18 cellular contexts compared by ENCODE assay signal in the genomic region with DNA sequence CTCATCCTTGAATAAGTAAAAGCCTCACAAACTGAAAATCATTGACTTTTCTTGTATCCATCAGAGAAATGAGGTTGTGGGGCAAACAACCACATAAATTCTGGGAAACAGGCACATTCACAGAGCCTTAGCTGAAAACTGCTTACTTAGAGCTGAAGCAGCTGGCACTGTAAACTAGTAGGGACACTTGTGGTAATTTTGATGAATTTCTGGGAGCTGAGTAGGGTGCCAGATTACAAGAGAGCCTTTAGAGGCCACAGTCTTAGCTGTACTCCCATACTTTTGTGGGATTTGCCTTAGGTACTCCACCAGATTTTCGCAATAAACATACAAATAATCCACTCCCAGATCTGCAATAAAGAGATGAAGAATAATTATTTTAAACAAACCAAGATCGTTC.
DNase-seq lines count a peak whose midpoint lies in the region; ATAC-seq and TF ChIP-seq lines count a peak whose summit lies in the region.
"Had no signal": no experiment of that assay in that cellular context is flagged by ENCODE, and none has a peak within 500 bp of the region (broad histone marks: within the 10 kb centered on the region; RNA-seq: fewer than 3 reads in every experiment).

No MANE protein-coding gene starts in this region.

- H3F3A ChIP-seq in neural progenitor cell (ENCODE audit: low read depth) (no peaks in the 10 kb centered on the region), MM.1S (ENCODE audit: insufficient read depth, low read length) (no peaks in the 10 kb centered on the region)

- H3K36me3 Mint-ChIP-seq in neural progenitor cell (no peaks in the 10 kb centered on the region), T-helper 17 cell (ENCODE audit: low read depth) (no peaks in the 10 kb centered on the region)
- H3K36me3 Mint-ChIP-seq in activated naive CD8-positive, alpha-beta T cell treated with anti-CD3 and anti-CD28 coated beads, Interleukin-2, amount 50 U/mL, for 24 hours (ENCODE audit: low read depth) = no peaks in the 10 kb centered on the region
- H3K36me3 Mint-ChIP-seq: CD14-positive monocyte had no signal

- no peak for TF ChIP-seq CTCF in astrocyte of the spinal cord (IDR thresholded peaks at IDR 0.05; ENCODE audit: low read depth, low read length)
- no peak for TF ChIP-seq CTCF in neural progenitor cell (IDR thresholded peaks at IDR 0.05)
- TF ChIP-seq CTCF in MM.1S (IDR thresholded peaks at IDR 0.05; ENCODE audit: low read length) = no peak

- no peak overlapping the region for H3K4me3 Mint-ChIP-seq in neural progenitor cell
- no peak overlapping the region for H3K4me3 Mint-ChIP-seq in T-helper 17 cell
- H3K4me3 Mint-ChIP-seq in activated naive CD8-positive, alpha-beta T cell treated with anti-CD3 and anti-CD28 coated beads, Interleukin-2, amount 50 U/mL, for 24 hours = no peak overlapping the region
- H3K4me3 Mint-ChIP-seq: CD14-positive monocyte had no signal

- in situ Hi-C loops in astrocyte of the spinal cord (cut with HindIII; ENCODE audit: low sequenced_read_pairs) = no loop called here

- H4K20me1 ChIP-seq in neural progenitor cell (ENCODE audit: low read depth) (no peaks in the 10 kb centered on the region), MM.1S (ENCODE audit: insufficient read depth, low read length) (no peaks in the 10 kb centered on the region)

- DNase-seq in NCI-H82 (lab: John Stamatoyannopoulos, UW) (peak; percentile 13), NCI-H82 treated with DMSO at 0.1 percent for 48 hours (lab: John Stamatoyannopoulos, UW; ENCODE audit: unreplicated experiment) (no peak), astrocyte of the spinal cord (ENCODE audit: low read depth, low spot score) (peak; percentile 16), neural progenitor cell (ENCODE audit: low spot score) (no peak), T-helper 17 cell (no peak), MM.1S (no peak)
- DNase-seq in activated naive CD8-positive, alpha-beta T cell treated with anti-CD3 and anti-CD28 coated beads, Interleukin-2, amount 50 U/mL, for 24 hours = no peak
- DNase-seq: EL, GF-D8, Kasumi-1, NCI-H1092, NCI-H1436, NCI-H1930, NCI-H226, NCI-H510A treated with DMSO at 0.1 percent for 48 hours, PC-3, Right ventricle myocardium superior had no signal

- no peaks in the 10 kb centered on the region for H3K4me1 Mint-ChIP-seq in neural progenitor cell
- no peaks in the 10 kb centered on the region for H3K4me1 Mint-ChIP-seq in T-helper 17 cell
- H3K4me1 Mint-ChIP-seq in activated naive CD8-positive, alpha-beta T cell treated with anti-CD3 and anti-CD28 coated beads, Interleukin-2, amount 50 U/mL, for 24 hours = no peaks in the 10 kb centered on the region
- H3K4me1 Mint-ChIP-seq: CD14-positive monocyte had no signal

- no peaks in the 10 kb centered on the region for H3K9me3 ChIP-seq in neural progenitor cell (ENCODE audit: low read depth)
- H3K9me3 ChIP-seq in T-helper 17 cell (ENCODE audit: control insufficient read depth, low read length, poor library complexity, severe bottlenecking) = no peaks in the 10 kb centered on the region
- no peaks in the 10 kb centered on the region for H3K9me3 ChIP-seq in MM.1S (replicated peaks; ENCODE audit: insufficient read depth, low read length)

- no peak overlapping the region for H3K27ac ChIP-seq in neural progenitor cell
- no peak overlapping the region for H3K27ac ChIP-seq in MM.1S (ENCODE audit: low read length)

- H3K9ac ChIP-seq in neural progenitor cell = no peak overlapping the region
- no peak overlapping the region for H3K9ac ChIP-seq in MM.1S (ENCODE audit: low read length)

- H3K9me3 Mint-ChIP-seq in neural progenitor cell = peaks cover 2% of the 10 kb centered on the region
- no peaks in the 10 kb centered on the region for H3K9me3 Mint-ChIP-seq in activated naive CD8-positive, alpha-beta T cell treated with anti-CD3 and anti-CD28 coated beads, Interleukin-2, amount 50 U/mL, for 24 hours

- H3K4me3 ChIP-seq in astrocyte of the spinal cord (ENCODE audit: low read depth, low read length) (no peak overlapping the region), neural progenitor cell (no peak overlapping the region), MM.1S (ENCODE audit: low read length) (no peak overlapping the region)

- H3K9me2 ChIP-seq in MM.1S (replicated peaks; ENCODE audit: insufficient read depth, low read length) = no peaks in the 10 kb centered on the region

- ATAC-seq in T-helper 17 cell = no peak
- ATAC-seq in activated naive CD8-positive, alpha-beta T cell treated with anti-CD3 and anti-CD28 coated beads, Interleukin-2, amount 50 U/mL, for 24 hours = no peak
- ATAC-seq: PC-3 had no signal

- no peaks in the 10 kb centered on the region for H3K79me2 ChIP-seq in neural progenitor cell (ENCODE audit: low read depth)
- H3K79me2 ChIP-seq in MM.1S (ENCODE audit: low read length) = no peaks in the 10 kb centered on the region

- H3K27me3 Mint-ChIP-seq in neural progenitor cell (ENCODE audit: insufficient read depth, low read depth) (no peaks in the 10 kb centered on the region), T-helper 17 cell (no peaks in the 10 kb centered on the region)
- H3K27me3 Mint-ChIP-seq in activated naive CD8-positive, alpha-beta T cell treated with anti-CD3 and anti-CD28 coated beads, Interleukin-2, amount 50 U/mL, for 24 hours = no peaks in the 10 kb centered on the region

- H3K36me3 ChIP-seq in neural progenitor cell (no peaks in the 10 kb centered on the region), MM.1S (replicated peaks; ENCODE audit: insufficient read depth, low read length) (no peaks in the 10 kb centered on the region)

- H2AFZ ChIP-seq in neural progenitor cell (replicated peaks) (peak overlapping the region; percentile 45), MM.1S (ENCODE audit: low read length) (no peak overlapping the region)

- H3K4me2 ChIP-seq in neural progenitor cell = no peak overlapping the region
- no peak overlapping the region for H3K4me2 ChIP-seq in MM.1S (ENCODE audit: low read depth, low read length)

- H3K27ac Mint-ChIP-seq in neural progenitor cell (no peak overlapping the region), T-helper 17 cell (no peak overlapping the region)
- no peak overlapping the region for H3K27ac Mint-ChIP-seq in activated naive CD8-positive, alpha-beta T cell treated with anti-CD3 and anti-CD28 coated beads, Interleukin-2, amount 50 U/mL, for 24 hours
- H3K27ac Mint-ChIP-seq: CD14-positive monocyte had no signal

- H3K4me1 ChIP-seq in neural progenitor cell = no peaks in the 10 kb centered on the region
- H3K4me1 ChIP-seq in MM.1S (ENCODE audit: low read length) = no peaks in the 10 kb centered on the region

- H3K27me3 ChIP-seq in neural progenitor cell (no peaks in the 10 kb centered on the region), MM.1S (replicated peaks; ENCODE audit: insufficient read depth, low read length) (no peaks in the 10 kb centered on the region)

Comparison
In these comparisons a context has a peak if more than half of its experiments do, and no peak if none do; other contexts are left out.
1. DNase-seq: peak in NCI-H82 (single experiment) and astrocyte of the spinal cord (single experiment); none in NCI-H82 treated with DMSO at 0.1 percent for 48 hours (single experiment), neural progenitor cell (single experiment), T-helper 17 cell (0 of 3), activated naive CD8-positive, alpha-beta T cell treated with anti-CD3 and anti-CD28 coated beads, Interleukin-2, amount 50 U/mL, for 24 hours (single experiment) and MM.1S (single experiment).